In genomic region chr7:50265968-50266694, GRCh38 we compare ENCODE assay signal across 15 cellular contexts. TPM values are rescaled to one million over a fixed set of nuclear protein-coding genes. Genes with fewer than 3 reads are reported as not detected.
DNase-seq lines count a peak whose midpoint lies in the region; ATAC-seq and TF ChIP-seq lines count a peak whose summit lies in the region.
"Had no signal": no experiment of that assay in that cellular context is flagged by ENCODE, and none has a peak within 500 bp of the region (broad histone marks: within the 10 kb centered on the region; RNA-seq: fewer than 3 reads in every experiment).

No MANE protein-coding gene starts in this region.

- no peaks in the 10 kb centered on the region for H3K27me3 ChIP-seq in CD4-positive, alpha-beta T cell (ENCODE audit: control insufficient read depth, insufficient read depth, low read length)

- peak overlapping the region; percentile 90 for H3K27ac Mint-ChIP-seq in CD4-positive, alpha-beta T cell
- H3K27ac Mint-ChIP-seq in naive B cell = peak overlapping the region; percentile 34 to 93 (median 78)
- H3K27ac Mint-ChIP-seq: H9 had no signal

- intact Hi-C loops in CD4-positive, alpha-beta T cell (cut with DNase I, micrococcal nuclease) = loop anchor here (2.0 to 5.0 kb wide), 8 partner anchors 15 to 124 kb away; partner anchors contain the start of gene IKZF1 (in 1 of the 2)

- H3K4me1 Mint-ChIP-seq in CD4-positive, alpha-beta T cell (ENCODE audit: low read depth) = peaks cover 98% of the 10 kb centered on the region
- peaks cover 87 to 96% (median 93%) of the 10 kb centered on the region in 3 donors for H3K4me1 Mint-ChIP-seq in naive B cell

- TF ChIP-seq CTCF in CD4-positive, alpha-beta T cell (IDR thresholded peaks at IDR 0.05) = no peak

- H3K36me3 Mint-ChIP-seq in CD4-positive, alpha-beta T cell (ENCODE audit: low read depth) = no peaks in the 10 kb centered on the region
- peaks cover 5 to 6% of the 10 kb centered on the region in 2 donors for H3K36me3 Mint-ChIP-seq in naive B cell

- no peaks in the 10 kb centered on the region for H3K9me3 Mint-ChIP-seq in CD4-positive, alpha-beta T cell
- H3K9me3 Mint-ChIP-seq in naive B cell = peaks cover 0 to 6% (median 5%) of the 10 kb centered on the region in 7 donors
- H3K9me3 Mint-ChIP-seq: H9 had no signal

- peak overlapping the region; percentile 82 for H3K27ac ChIP-seq in CD4-positive, alpha-beta T cell (ENCODE audit: low read depth, low read length)
- peak overlapping the region; percentile 98 for H3K27ac ChIP-seq in KOPT-K1 (ENCODE audit: low read depth, low read length, poor library complexity, severe bottlenecking)
- H3K27ac ChIP-seq: RWPE1 had no signal

- ATAC-seq in CD4-positive, alpha-beta T cell (ENCODE audit: poor library complexity) = peak; percentile 1
- no peak for ATAC-seq in naive B cell (ENCODE audit: low read depth in 2 of 2)
- no peak for ATAC-seq in GM21367 (IDR thresholded peaks at IDR 0.05; ENCODE audit: unreplicated experiment)

- peak in 1 of 10 experiments; percentile 12 for DNase-seq in CD4-positive, alpha-beta T cell
- DNase-seq in activated T-cell treated with anti-CD3 and anti-CD28 coated beads, Interleukin-2, amount 50 U/mL, for 48 hours = peak; percentile 58 to 67
- no peak for DNase-seq in naive B cell
- no peak for DNase-seq in occipital lobe (lab: John Stamatoyannopoulos, UW)
- DNase-seq in amygdala (lab: John Stamatoyannopoulos, UW) = no peak
- DNase-seq in dermis blood vessel endothelial cell = no peak
- DNase-seq: glutamatergic neuron, H9, NCI-H1048, NCI-H446 had no signal

- POLR2A ChIA-PET in CD4-positive, alpha-beta T cell (lab: Charles Lee) = interaction anchor here (0.7 to 16.3 kb wide), 28 partner anchors 8 to 114 kb away, joined by 3 to 350 read pairs (median 8); partner anchors contain the start of gene IKZF1

- CTCF ChIA-PET in CD4-positive, alpha-beta T cell (lab: Charles Lee) = interaction anchor here (0.9 to 1.9 kb wide), 8 partner anchors 41 to 103 kb away, joined by 3 to 8 read pairs (median 4); no protein-coding TSS in a partner anchor

- no peaks in the 10 kb centered on the region for H3K27me3 Mint-ChIP-seq in CD4-positive, alpha-beta T cell
- no peaks in the 10 kb centered on the region for H3K27me3 Mint-ChIP-seq in naive B cell

- no peaks in the 10 kb centered on the region for H3K9me3 ChIP-seq in CD4-positive, alpha-beta T cell (ENCODE audit: control insufficient read depth, low read length)
- peaks cover 9% of the 10 kb centered on the region for H3K9me3 ChIP-seq in KOPT-K1 (ENCODE audit: insufficient read depth, low read length, poor library complexity, severe bottlenecking)

- H3K36me3 ChIP-seq in KOPT-K1 (ENCODE audit: insufficient read depth, low read length) = no peaks in the 10 kb centered on the region

- peak overlapping the region; percentile 69 for H3K4me3 Mint-ChIP-seq in CD4-positive, alpha-beta T cell
- peak overlapping the region in 7 of 8 donors; percentile 68 to 93 (median 80) for H3K4me3 Mint-ChIP-seq in naive B cell
- H3K4me3 Mint-ChIP-seq: H9 had no signal

RNA-seq across cellular contexts. Expression of gene IKZF1, which starts 38.4 kb away (rescaled TPM):
- total RNA-seq in CD4-positive, alpha-beta T cell = 100 to 1,000 TPM; 297 to 300 TPM
- polyA plus RNA-seq in naive B cell (ENCODE audit: low read depth in 6 of 6) = 100 to 1,000 TPM; 127 to 347 (median 205) TPM
- total RNA-seq in occipital lobe (2.3 TPM), dermis blood vessel endothelial cell (0.17 TPM in 1 of 2 replicates, not detected in the other)
- total RNA-seq: renal cortical epithelial cell had no signal
- polyA plus RNA-seq: BJ had no signal

Comparison
In these comparisons a context has a peak if more than half of its experiments do, and no peak if none do; other contexts are left out.
1. DNase-seq: peak in activated T-cell treated with anti-CD3 and anti-CD28 coated beads, Interleukin-2, amount 50 U/mL, for 48 hours (2 of 2); none in naive B cell (single experiment), occipital lobe (single experiment), amygdala (0 of 56) and dermis blood vessel endothelial cell (single experiment).
2. RNA of gene IKZF1, which starts 38.4 kb away (total RNA-seq): 297 to 300 TPM in CD4-positive, alpha-beta T cell; 2.3 TPM in occipital lobe (single experiment) and 0.17 TPM in dermis blood vessel endothelial cell; every median in the first group is over 10 times any median in the second.